In the genomic region with DNA sequence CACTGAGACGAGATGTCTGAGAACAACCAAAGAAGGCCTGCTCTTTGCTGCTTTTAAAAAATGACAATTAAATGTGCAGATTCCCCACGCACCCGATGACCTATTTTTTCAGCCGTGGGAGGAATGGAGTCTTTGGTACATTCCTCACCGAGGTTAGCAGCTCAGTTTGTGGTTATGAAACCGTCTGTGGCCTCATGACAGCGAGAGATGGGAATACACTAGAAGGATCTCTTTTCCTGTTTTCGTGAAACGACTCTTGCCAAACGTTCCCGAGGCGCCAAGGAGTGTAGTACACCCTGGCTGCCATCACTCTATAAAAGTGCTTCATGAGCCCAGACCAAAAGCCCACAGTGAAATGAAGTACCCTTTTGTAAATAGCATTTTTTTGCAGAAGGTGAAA, we compare ENCODE assay signal across 13 cellular contexts.
DNase-seq lines count a peak whose midpoint lies in the region; TF ChIP-seq lines count a peak whose summit lies in the region.
"Had no signal": no experiment of that assay in that cellular context is flagged by ENCODE, and none has a peak within 500 bp of the region (broad histone marks: within the 10 kb centered on the region; RNA-seq: fewer than 3 reads in every experiment).

No MANE protein-coding gene starts in this region.

- dilution Hi-C loops in mammary epithelial cell (cut with HindIII; ENCODE audit: low sequenced_read_pairs), result no loop called here

- TF ChIP-seq POLR2A in stomach (IDR thresholded peaks at IDR 0.05), result no peak

- H3K9me3 ChIP-seq in mammary epithelial cell (replicated peaks; ENCODE audit: insufficient read depth, low read length), result no peaks in the 10 kb centered on the region
- no peaks in the 10 kb centered on the region for H3K9me3 ChIP-seq in stomach
- no peaks in the 10 kb centered on the region for H3K9me3 ChIP-seq in Karpas-422 (ENCODE audit: low read length)
- H3K9me3 ChIP-seq: SJCRH30 had no signal

- DNase-seq in HL-60 (ENCODE audit: low read depth in 1 of 2, low spot score in 1 of 2), result peak; percentile 27 to 48
- DNase-seq in mammary epithelial cell, result no peak
- DNase-seq in kidney epithelial cell (ENCODE audit: low read depth), result peak; percentile 28
- no peak for DNase-seq in stomach
- no peak for DNase-seq in mesenteric fat pad (ENCODE audit: low spot score)
- no peak for DNase-seq in DMS114 treated with DMSO at 0.1 percent for 48 hours (lab: John Stamatoyannopoulos, UW; ENCODE audit: unreplicated experiment)
- no peak for DNase-seq in Karpas-422
- DNase-seq in NCI-H82 (lab: John Stamatoyannopoulos, UW), result no peak
- DNase-seq: COR-L47; naive thymus-derived CD8-positive, alpha-beta T cell; NCI-H1417; NCI-H526; SJCRH30 had no signal

- CTCF ChIA-PET in mammary epithelial cell (lab: Charles Lee; ENCODE audit: low non-redundant PET), result no interaction called here

- in situ Hi-C loops in mammary epithelial cell (cut with MboI; ENCODE audit: low sequenced_read_pairs in 2 of 2), result no loop called here

- no peaks in the 10 kb centered on the region for H3K9me2 ChIP-seq in Karpas-422 (replicated peaks; ENCODE audit: insufficient read depth, low read length)

- TF ChIP-seq CTCF in HL-60 (IDR thresholded peaks at IDR 0.05; ENCODE audit: insufficient read depth, low read length) (no peak), mammary epithelial cell (conservative IDR thresholded peaks at IDR 0.05 in 1 of 2, IDR thresholded peaks at IDR 0.05 in 1 of 2; ENCODE audit: extremely low read depth in 1 of 2, insufficient read depth in 1 of 2, low read depth in 1 of 2, low read length in 2 of 2) (no peak), kidney epithelial cell (IDR thresholded peaks at IDR 0.05; ENCODE audit: insufficient read depth, low read length, poor library complexity, severe bottlenecking) (no peak), stomach (IDR thresholded peaks at IDR 0.05) (no peak)

- H2AFZ ChIP-seq in mammary epithelial cell (ENCODE audit: low read depth, low read length) (peak overlapping the region; percentile 22), Karpas-422 (ENCODE audit: low read length) (no peak overlapping the region)

- WGBS in mammary epithelial cell (ENCODE audit: low coverage, missing lambda C conversion rate), result 22% methylated on average over 12 of the region's 12 CpGs
- WGBS in stomach, 5 donors, result 65 to 77% (median 75%) methylated on average over 12 of the region's 12 CpGs

- H3K27ac ChIP-seq in HL-60 (replicated peaks) (no peak overlapping the region), mammary epithelial cell (ENCODE audit: insufficient read depth, low read depth, low read length) (no peak overlapping the region), stomach (peak overlapping the region in 3 of 5 donors; percentile 24 to 53 (median 43)), Karpas-422 (ENCODE audit: low read length) (no peak overlapping the region)
- H3K27ac ChIP-seq: SJCRH30 had no signal

- intact Hi-C loops in mammary epithelial cell (cut with micrococcal nuclease) (no loop called here), stomach (cut with DNase I; ENCODE audit: low total_unique reads) (no loop called here)

- H3K27me3 ChIP-seq in HL-60 (ENCODE audit: insufficient read depth, poor library complexity, severe bottlenecking), result no peaks in the 10 kb centered on the region
- no peaks in the 10 kb centered on the region for H3K27me3 ChIP-seq in mammary epithelial cell (ENCODE audit: insufficient read depth, low read length)
- H3K27me3 ChIP-seq in kidney epithelial cell (ENCODE audit: control insufficient read depth, insufficient read depth, low read length), result no peaks in the 10 kb centered on the region
- no peaks in the 10 kb centered on the region for H3K27me3 ChIP-seq in stomach
- no peaks in the 10 kb centered on the region for H3K27me3 ChIP-seq in Karpas-422 (ENCODE audit: low read length)
- H3K27me3 ChIP-seq: SJCRH30 had no signal

- TF ChIP-seq EP300 in stomach (IDR thresholded peaks at IDR 0.05), result no peak

- H4K20me1 ChIP-seq in mammary epithelial cell (ENCODE audit: insufficient read depth, low read length) (no peaks in the 10 kb centered on the region), Karpas-422 (ENCODE audit: insufficient read depth, low read depth, low read length) (no peaks in the 10 kb centered on the region)

- H3K4me1 ChIP-seq in mammary epithelial cell (ENCODE audit: insufficient read depth, low read length), result no peaks in the 10 kb centered on the region
- peaks cover 0 to 28% (median 2%) of the 10 kb centered on the region in 4 donors for H3K4me1 ChIP-seq in stomach
- H3K4me1 ChIP-seq in Karpas-422 (ENCODE audit: low read length), result no peaks in the 10 kb centered on the region
- H3K4me1 ChIP-seq: SJCRH30 had no signal

- H3K79me2 ChIP-seq in mammary epithelial cell (ENCODE audit: insufficient read depth, low read length) (no peaks in the 10 kb centered on the region), Karpas-422 (ENCODE audit: low read length) (no peaks in the 10 kb centered on the region)

- H3K4me3 ChIP-seq in HL-60 (replicated peaks; ENCODE audit: insufficient read depth, low read length) (no peak overlapping the region), mammary epithelial cell (replicated peaks in 1 of 3; ENCODE audit: insufficient read depth in 1 of 3, low read depth in 2 of 3, low read length in 3 of 3) (no peak overlapping the region), kidney epithelial cell (ENCODE audit: low read depth, low read length) (no peak overlapping the region), stomach (no peak overlapping the region), Karpas-422 (ENCODE audit: low read length) (no peak overlapping the region)
- H3K4me3 ChIP-seq: SJCRH30 had no signal

- H3K36me3 ChIP-seq in mammary epithelial cell (ENCODE audit: insufficient read depth, low read length), result no peaks in the 10 kb centered on the region
- H3K36me3 ChIP-seq in kidney epithelial cell (ENCODE audit: control insufficient read depth, insufficient read depth, low read length), result no peaks in the 10 kb centered on the region
- H3K36me3 ChIP-seq in stomach, result peaks cover 0 to 48% (median 30%) of the 10 kb centered on the region in 4 donors
- H3K36me3 ChIP-seq in Karpas-422 (ENCODE audit: insufficient read depth, low read length), result no peaks in the 10 kb centered on the region
- H3K36me3 ChIP-seq: SJCRH30 had no signal

- H3K4me2 ChIP-seq in mammary epithelial cell (ENCODE audit: insufficient read depth, low read depth, low read length), result no peak overlapping the region
- H3K4me2 ChIP-seq in Karpas-422 (ENCODE audit: low read depth, low read length, poor library complexity, severe bottlenecking), result no peak overlapping the region

- no TSS peak for BruUV-seq in mammary epithelial cell (replicated peaks; lab: Mats Ljungman, UMichigan)

- H3K9ac ChIP-seq in mammary epithelial cell (ENCODE audit: insufficient read depth, low read length), result no peak overlapping the region
- no peak overlapping the region for H3K9ac ChIP-seq in Karpas-422 (ENCODE audit: low read length)

Comparison
In these comparisons a context has a peak if more than half of its experiments do, and no peak if none do; other contexts are left out.
1. DNase-seq: peak in HL-60 (2 of 2) and kidney epithelial cell (single experiment); none in mammary epithelial cell (single experiment), stomach (single experiment), mesenteric fat pad (single experiment), DMS114 treated with DMSO at 0.1 percent for 48 hours (single experiment), Karpas-422 (single experiment) and NCI-H82 (single experiment).
2. H3K27ac ChIP-seq: peak in stomach (3 of 5); none in HL-60 (single experiment), mammary epithelial cell (single experiment) and Karpas-422 (single experiment).